In genomic region chr9:127801955-127802575, GRCh38 we compare ENCODE assay signal across 8 cellular contexts. TPM values are rescaled to one million over a fixed set of nuclear protein-coding genes. Genes with fewer than 3 reads are reported as not detected.
A peak's percentile ranks its signal among the peaks of the same experiment; 100 is the strongest.
DNase-seq lines count a peak whose midpoint lies in the region; ATAC-seq and TF ChIP-seq lines count a peak whose summit lies in the region.

No MANE protein-coding gene starts in this region.

- peaks cover 36% of the 10 kb centered on the region for H3K4me1 Mint-ChIP-seq in stimulated activated naive CD8-positive, alpha-beta T cell treated with anti-CD3 and anti-CD28 coated beads, Interleukin-15, Interleukin-2, amounts not matched to agents 100 ng/mL and 50 ng/mL, for 24 hours (ENCODE audit: low read depth)
- H3K4me1 Mint-ChIP-seq in stimulated activated naive B cell treated with anti-CD40 and anti-IgM and Interleukin-4, amounts not matched to agents 10 μg/mL and 1 μg/mL and 100 μg/mL, for 72 hours: peaks cover 20 to 57% of the 10 kb centered on the region in 2 donors

- H3K36me3 Mint-ChIP-seq in stimulated activated naive CD8-positive, alpha-beta T cell treated with anti-CD3 and anti-CD28 coated beads, Interleukin-15, Interleukin-2, amounts not matched to agents 100 ng/mL and 50 ng/mL, for 24 hours (ENCODE audit: low read depth): peaks cover 16% of the 10 kb centered on the region
- H3K36me3 Mint-ChIP-seq in stimulated activated naive B cell treated with anti-CD40 and anti-IgM and Interleukin-4, amounts not matched to agents 10 μg/mL and 1 μg/mL and 100 μg/mL, for 72 hours: peaks cover 12 to 13% of the 10 kb centered on the region in 2 donors

- peaks cover 30% of the 10 kb centered on the region for H3K36me3 ChIP-seq in WERI-Rb-1

- no peaks in the 10 kb centered on the region for H3K27me3 Mint-ChIP-seq in stimulated activated naive CD8-positive, alpha-beta T cell treated with anti-CD3 and anti-CD28 coated beads, Interleukin-15, Interleukin-2, amounts not matched to agents 100 ng/mL and 50 ng/mL, for 24 hours
- no peaks in the 10 kb centered on the region for H3K27me3 Mint-ChIP-seq in stimulated activated naive B cell treated with anti-CD40 and anti-IgM and Interleukin-4, amounts not matched to agents 10 μg/mL and 1 μg/mL and 100 μg/mL, for 72 hours

- no peaks in the 10 kb centered on the region for H3K9me3 Mint-ChIP-seq in stimulated activated naive CD8-positive, alpha-beta T cell treated with anti-CD3 and anti-CD28 coated beads, Interleukin-15, Interleukin-2, amounts not matched to agents 100 ng/mL and 50 ng/mL, for 24 hours
- no peaks in the 10 kb centered on the region for H3K9me3 Mint-ChIP-seq in stimulated activated naive B cell treated with anti-CD40 and anti-IgM and Interleukin-4, amounts not matched to agents 10 μg/mL and 1 μg/mL and 100 μg/mL, for 72 hours

- TF ChIP-seq CTCF in WERI-Rb-1 (IDR thresholded peaks at IDR 0.05; ENCODE audit: low read depth, low read length): no peak

- no peaks in the 10 kb centered on the region for H3K27me3 ChIP-seq in WERI-Rb-1 (ENCODE audit: insufficient read depth, low read depth, severe bottlenecking)

- no peak for ATAC-seq in stimulated activated naive CD8-positive, alpha-beta T cell treated with anti-CD3 and anti-CD28 coated beads, Interleukin-15, Interleukin-2, amounts not matched to agents 100 U/mL and 50 U/mL, for 24 hours
- peak; percentile 0 to 1 for ATAC-seq in stimulated activated naive B cell treated with anti-CD40 and anti-IgM and Interleukin-4, amounts not matched to agents 10 μg/mL and 1 μg/mL and 100 μg/mL, for 72 hours (replicated peaks)
- ATAC-seq in GM18861 (IDR thresholded peaks at IDR 0.05; ENCODE audit: unreplicated experiment) (no peak), HG03196 (IDR thresholded peaks at IDR 0.05; ENCODE audit: unreplicated experiment) (no peak)

- peak overlapping the region; percentile 98 for H3K27ac ChIP-seq in WERI-Rb-1

- no peak for DNase-seq in stimulated activated naive CD8-positive, alpha-beta T cell treated with anti-CD3 and anti-CD28 coated beads, Interleukin-15, Interleukin-2, amounts not matched to agents 100 U/mL and 50 U/mL, for 24 hours
- DNase-seq in WERI-Rb-1: no peak
- DNase-seq in stimulated activated naive B cell treated with anti-CD40 and anti-IgM and Interleukin-4, amounts not matched to agents 10 μg/mL and 1 μg/mL and 100 μg/mL, for 72 hours: no peak
- no peak for DNase-seq in occipital lobe (lab: John Stamatoyannopoulos, UW)

- peak overlapping the region; percentile 96 for H3K4me3 Mint-ChIP-seq in stimulated activated naive CD8-positive, alpha-beta T cell treated with anti-CD3 and anti-CD28 coated beads, Interleukin-15, Interleukin-2, amounts not matched to agents 100 ng/mL and 50 ng/mL, for 24 hours
- peak overlapping the region; percentile 97 to 99 for H3K4me3 Mint-ChIP-seq in stimulated activated naive B cell treated with anti-CD40 and anti-IgM and Interleukin-4, amounts not matched to agents 10 μg/mL and 1 μg/mL and 100 μg/mL, for 72 hours

- H3K4me3 ChIP-seq in WERI-Rb-1 (ENCODE audit: low read depth, low read length) (peak overlapping the region; percentile 65), iPS-11a (ENCODE audit: low read depth, low read length) (peak overlapping the region; percentile 33)

- H3K9me3 ChIP-seq in WERI-Rb-1 (ENCODE audit: severe bottlenecking): no peaks in the 10 kb centered on the region

- peak overlapping the region; percentile 82 for H3K27ac Mint-ChIP-seq in stimulated activated naive CD8-positive, alpha-beta T cell treated with anti-CD3 and anti-CD28 coated beads, Interleukin-15, Interleukin-2, amounts not matched to agents 100 ng/mL and 50 ng/mL, for 24 hours
- peak overlapping the region; percentile 95 for H3K27ac Mint-ChIP-seq in stimulated activated naive B cell treated with anti-CD40 and anti-IgM and Interleukin-4, amounts not matched to agents 10 μg/mL and 1 μg/mL and 100 μg/mL, for 72 hours

RNA-seq across cellular contexts. Expression of gene FPGS, which starts 0.6 kb away (rescaled TPM):
- 18.1 TPM for total RNA-seq in occipital lobe

RNA-seq across cellular contexts. Expression of gene CDK9, which starts 16.2 kb away (rescaled TPM):
- 45.1 TPM for total RNA-seq in occipital lobe

RNA-seq across cellular contexts. Expression of gene SH2D3C, which starts 23.6 kb away (rescaled TPM):
- 5.1 TPM for total RNA-seq in occipital lobe

RNA-seq across cellular contexts. Expression of gene ENG, which starts 52.4 kb away (rescaled TPM):
- total RNA-seq in occipital lobe: 0.16 TPM

Comparison
In these comparisons a context has a peak if more than half of its experiments do, and no peak if none do; other contexts are left out.
1. ATAC-seq: peak in stimulated activated naive B cell treated with anti-CD40 and anti-IgM and Interleukin-4, amounts not matched to agents 10 μg/mL and 1 μg/mL and 100 μg/mL, for 72 hours (2 of 2); none in stimulated activated naive CD8-positive, alpha-beta T cell treated with anti-CD3 and anti-CD28 coated beads, Interleukin-15, Interleukin-2, amounts not matched to agents 100 U/mL and 50 U/mL, for 24 hours (single experiment), GM18861 (single experiment) and HG03196 (single experiment).